ENCODE assay signal across 8 cellular contexts in the genomic region with DNA sequence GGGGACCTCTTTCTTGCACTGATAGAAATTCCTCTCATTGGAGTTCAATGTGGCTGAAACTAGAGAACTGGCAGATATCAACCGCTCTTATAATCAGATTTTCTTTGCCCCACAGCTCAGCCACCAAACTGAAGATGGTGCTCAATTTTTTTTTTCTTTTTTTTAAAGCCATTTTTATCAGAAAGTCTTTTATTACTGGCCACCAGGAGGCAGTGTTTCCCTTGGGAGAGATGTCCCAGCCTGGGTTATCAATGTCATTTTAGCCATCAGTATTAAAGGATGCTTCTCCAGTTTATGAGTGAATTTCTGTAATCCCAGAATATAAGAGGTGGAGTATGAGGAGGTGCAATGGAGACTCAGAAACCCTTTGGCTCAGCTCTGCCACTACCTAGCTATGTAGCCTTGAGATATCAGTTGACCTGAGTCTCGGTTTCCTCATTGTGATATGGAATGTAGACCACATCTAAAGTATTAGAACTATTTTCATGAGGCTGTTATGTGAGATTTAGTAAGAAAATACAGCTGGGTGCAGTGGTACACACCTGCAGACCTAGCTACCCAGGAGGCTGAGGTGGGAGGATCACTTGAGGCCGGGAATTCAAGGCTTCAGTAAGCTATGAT. TPM values are rescaled to one million over a fixed set of nuclear protein-coding genes. Genes with fewer than 3 reads are reported as not detected.
DNase-seq lines count a peak whose midpoint lies in the region; ATAC-seq, FAIRE-seq and TF ChIP-seq lines count a peak whose summit lies in the region.

No MANE protein-coding gene starts in this region.

- no peaks in the 10 kb centered on the region for H3K27me3 ChIP-seq in CD4-positive, CD25-positive, alpha-beta regulatory T cell (ENCODE audit: control insufficient read depth, insufficient read depth, low read length)
- H3K27me3 ChIP-seq in OCI-LY3 (ENCODE audit: low read depth, low read length) = no peaks in the 10 kb centered on the region
- no peaks in the 10 kb centered on the region; a peak in 1 of 5 replicates for H3K27me3 ChIP-seq in HepG2 (ENCODE audit: control insufficient read depth in 1 of 2, insufficient read depth in 2 of 2, low read length in 2 of 2)

- no peak for TF ChIP-seq EP300 in HepG2 (IDR thresholded peaks at IDR 0.05; ENCODE audit: low read depth in 2 of 2, low read length in 2 of 2)
- no peak for TF ChIP-seq EP300 in HepG2 (CRISPR knock-in tag; IDR thresholded peaks at IDR 0.05; ENCODE audit: borderline replicate concordance)

- H3K9me3 ChIP-seq in CD4-positive, CD25-positive, alpha-beta regulatory T cell (ENCODE audit: control insufficient read depth in 2 of 2, low read length in 2 of 2) = no peaks in the 10 kb centered on the region
- no peaks in the 10 kb centered on the region for H3K9me3 ChIP-seq in OCI-LY3 (ENCODE audit: insufficient read depth, low read length)
- H3K9me3 ChIP-seq in HepG2 (ENCODE audit: low read length) = no peaks in the 10 kb centered on the region

- H3K9me3 Mint-ChIP-seq in CD4-positive, CD25-positive, alpha-beta regulatory T cell = no peaks in the 10 kb centered on the region

- FAIRE-seq in GM19239 (lab: Jason Lieb, UNC) = peak; percentile 95
- FAIRE-seq in HepG2 (lab: Jason Lieb, UNC) = no peak

- in situ Hi-C loops in HepG2 (cut with HindIII; ENCODE audit: extremely low pct_ligation_motif_present, low pct_unique_long_range_greater_than_20kb) = loop anchor here (5.0 to 10.0 kb wide), 2 partner anchors 50 to 117 kb away; a partner anchor contains a TSS

- TF ChIP-seq RAD21 in HepG2 (CRISPR knock-in tag; IDR thresholded peaks at IDR 0.05) = 0 out of 2 replicates have a peak, but pooled peaks have one; percentile 39

- TF ChIP-seq CTCF in OCI-LY3 (IDR thresholded peaks at IDR 0.05; ENCODE audit: low read depth, low read length) = peak; percentile 88
- peak; percentile 62 for TF ChIP-seq CTCF in HepG2 (CRISPR knock-in tag; IDR thresholded peaks at IDR 0.05)

- POLR2A ChIA-PET in HepG2 (lab: Yijun Ruan, JAX) = no interaction called here

- H3K27ac ChIP-seq in CD4-positive, CD25-positive, alpha-beta regulatory T cell (ENCODE audit: insufficient read depth, low read length, poor library complexity, severe bottlenecking) = no peak overlapping the region
- H3K27ac ChIP-seq in OCI-LY3 (ENCODE audit: low read length) = no peak overlapping the region
- H3K27ac ChIP-seq in HepG2 (ENCODE audit: extremely low read length, insufficient read depth, low read length) = no peak overlapping the region

- CTCF ChIA-PET in HepG2 (lab: Yijun Ruan, JAX; ENCODE audit: low intra/inter-chr PET ratio, low total read pairs) = interaction anchor here (0.8 to 1.9 kb wide), 4 partner anchors 50 to 119 kb away, joined by 3 to 18 read pairs (median 6); a partner anchor contains a TSS

- H3K4me3 ChIP-seq in CD4-positive, CD25-positive, alpha-beta regulatory T cell (ENCODE audit: low read depth, low read length) = no peak overlapping the region
- H3K4me3 ChIP-seq in OCI-LY3 (ENCODE audit: low read length) = no peak overlapping the region
- no peak overlapping the region for H3K4me3 ChIP-seq in HepG2 (replicated peaks in 1 of 3; ENCODE audit: insufficient read depth in 1 of 3, low read depth in 2 of 3, low read length in 3 of 3)

- no peak for TF ChIP-seq POLR2A in HepG2 (IDR thresholded peaks at IDR 0.05; ENCODE audit: insufficient read depth in 1 of 2, low read depth in 2 of 2, low read length in 2 of 2)

- H3K4me2 ChIP-seq in OCI-LY3 (ENCODE audit: low read length) (no peak overlapping the region), HepG2 (ENCODE audit: low read depth, low read length) (no peak overlapping the region)

- H2AFZ ChIP-seq in OCI-LY3 (ENCODE audit: low read depth, low read length) = no peak overlapping the region
- H2AFZ ChIP-seq in HepG2 (ENCODE audit: low read length) = no peak overlapping the region

- H3K4me3 Mint-ChIP-seq in CD4-positive, CD25-positive, alpha-beta regulatory T cell = peak overlapping the region in 1 of 4 donors; percentile 54

- no peaks in the 10 kb centered on the region for H3K27me3 Mint-ChIP-seq in CD4-positive, CD25-positive, alpha-beta regulatory T cell

- H3K4me1 ChIP-seq in CD4-positive, CD25-positive, alpha-beta regulatory T cell (ENCODE audit: control insufficient read depth, insufficient read depth, low read length, poor library complexity, severe bottlenecking) = peaks cover 41% of the 10 kb centered on the region
- peaks cover 7% of the 10 kb centered on the region for H3K4me1 ChIP-seq in OCI-LY3 (ENCODE audit: low read length)
- no peaks in the 10 kb centered on the region for H3K4me1 ChIP-seq in HepG2 (ENCODE audit: insufficient read depth, low read length)

- peaks cover 10 to 70% (median 54%) of the 10 kb centered on the region in 4 donors for H3K4me1 Mint-ChIP-seq in CD4-positive, CD25-positive, alpha-beta regulatory T cell

- H3K79me2 ChIP-seq in OCI-LY3 (ENCODE audit: low read length) (no peaks in the 10 kb centered on the region), HepG2 (ENCODE audit: insufficient read depth, low read length) (no peaks in the 10 kb centered on the region)

- BruUV-seq in HepG2 (replicated peaks; lab: Mats Ljungman, UMichigan) = no TSS peak

- peak overlapping the region in 2 of 3 donors; percentile 76 for H3K27ac Mint-ChIP-seq in CD4-positive, CD25-positive, alpha-beta regulatory T cell

- no peak overlapping the region for H3K9ac ChIP-seq in OCI-LY3 (ENCODE audit: low read length)
- no peak overlapping the region for H3K9ac ChIP-seq in HepG2 (ENCODE audit: insufficient read depth, low read depth, low read length)

- H3K36me3 Mint-ChIP-seq in CD4-positive, CD25-positive, alpha-beta regulatory T cell = no peaks in the 10 kb centered on the region

- no peak for ATAC-seq in CD4-positive, CD25-positive, alpha-beta regulatory T cell (ENCODE audit: low read depth in 2 of 2)
- ATAC-seq in HepG2 = no peak
- no peak for ATAC-seq in GM18861 (IDR thresholded peaks at IDR 0.05; ENCODE audit: unreplicated experiment)
- no peak for ATAC-seq in GM21825 (IDR thresholded peaks at IDR 0.05; ENCODE audit: unreplicated experiment)

- WGBS in HepG2 (ENCODE audit: low lambda C conversion rate) = 45% methylated on average over 3 of the region's 3 CpGs

- intact Hi-C loops in HepG2 (cut with micrococcal nuclease; ENCODE audit: unreplicated experiment) = loop anchor here (1.0 to 2.0 kb wide), 2 partner anchors 50 to 116 kb away; a partner anchor contains a TSS

- DNase-seq in CD4-positive, CD25-positive, alpha-beta regulatory T cell = peak; percentile 20 to 72 (median 61)
- DNase-seq in GM19239 (ENCODE audit: insufficient read length, low spot score) (peak; percentile 21), amniotic epithelial cell (ENCODE audit: low read depth) (peak; percentile 62), HepG2 (ENCODE audit: low spot score) (peak; percentile 22), NCI-H128 (lab: John Stamatoyannopoulos, UW; ENCODE audit: unreplicated experiment) (no peak)

- no peaks in the 10 kb centered on the region for H4K20me1 ChIP-seq in OCI-LY3 (ENCODE audit: insufficient read depth, low read length)
- H4K20me1 ChIP-seq in HepG2 (ENCODE audit: insufficient read depth, low read length) = no peaks in the 10 kb centered on the region

- H3K36me3 ChIP-seq in CD4-positive, CD25-positive, alpha-beta regulatory T cell (ENCODE audit: control insufficient read depth, insufficient read depth, low read length) = no peaks in the 10 kb centered on the region
- H3K36me3 ChIP-seq in OCI-LY3 (replicated peaks; ENCODE audit: low read depth, low read length) = no peaks in the 10 kb centered on the region
- H3K36me3 ChIP-seq in HepG2 (replicated peaks in 1 of 2; ENCODE audit: control insufficient read depth in 1 of 2, insufficient read depth in 2 of 2, low read length in 2 of 2) = no peaks in the 10 kb centered on the region

RNA-seq across cellular contexts. Expression of a gene that starts 27.6 kb away (rescaled TPM):
- total RNA-seq in CD4-positive, CD25-positive, alpha-beta regulatory T cell = 0.47 TPM
- under 1 TPM; 0.26 to 0.63 (median 0.43) TPM for polyA plus RNA-seq in CD4-positive, CD25-positive, alpha-beta regulatory T cell
- total RNA-seq in HepG2 (2016; rRNA removed; fragmentation: Illumina TruSeq; extraction: Trizol) = 0.09 TPM in 1 of 2 replicates, not detected in the other
- not detected in 2 replicates for total RNA-seq in HepG2 (2016; cell fraction: cytosol; rRNA removed; fragmentation: Illumina TruSeq; extraction: Trizol; ENCODE audit: low read depth)
- total RNA-seq in HepG2 (2016; cell fraction: insoluble cytoplasmic fraction; rRNA removed; fragmentation: Illumina TruSeq; extraction: Trizol) = 0.11 TPM in 1 of 2 replicates, not detected in the other
- total RNA-seq in HepG2 (2016; cell fraction: membrane; rRNA removed; fragmentation: Illumina TruSeq; extraction: Trizol) = 0.10 TPM in 1 of 2 replicates, not detected in the other
- total RNA-seq in HepG2 (2016; cell fraction: nucleus; rRNA removed; fragmentation: Illumina TruSeq; extraction: Trizol) = 0.28 TPM in 1 of 2 replicates, not detected in the other
- not detected in 2 replicates for polyA plus RNA-seq in HepG2 (2011; rRNA removed)
- polyA plus RNA-seq in HepG2 (2011; cell fraction: cytosol; rRNA removed) = 0.04 TPM in 1 of 2 replicates, not detected in the other
- not detected in 2 replicates for polyA plus RNA-seq in HepG2 (2011; cell fraction: nucleus; rRNA removed)
- not detected in 2 replicates for polyA plus RNA-seq in HepG2 (2012)
- not detected in 2 replicates for polyA plus RNA-seq in HepG2 (2016; cell fraction: cytosol; fragmentation: Illumina TruSeq; extraction: Trizol; ENCODE audit: low read depth)
- not detected in 2 replicates for polyA plus RNA-seq in HepG2 (2016; cell fraction: insoluble cytoplasmic fraction; fragmentation: Illumina TruSeq; extraction: Trizol; ENCODE audit: low read depth)
- 0.07 TPM in 2 replicates for polyA plus RNA-seq in HepG2 (2016; cell fraction: membrane; fragmentation: Illumina TruSeq; extraction: Trizol; ENCODE audit: low read depth)
- polyA plus RNA-seq in HepG2 (2016; cell fraction: nucleus; fragmentation: Illumina TruSeq; extraction: Trizol; ENCODE audit: insufficient read depth, low read depth) = 0.19 TPM in 1 of 2 replicates, not detected in the other
- not detected in 2 replicates for polyA minus RNA-seq in HepG2 (2011; rRNA and poly(A)+ RNA removed; ENCODE audit: low replicate concordance)
- polyA minus RNA-seq in HepG2 (2011; cell fraction: cytosol; rRNA and poly(A)+ RNA removed) = not detected in 2 replicates
- not detected in 2 replicates for polyA minus RNA-seq in HepG2 (2011; cell fraction: nucleus; rRNA and poly(A)+ RNA removed)

RNA-seq across cellular contexts. Expression of a gene that starts 39.1 kb away (rescaled TPM):
- 105 TPM for total RNA-seq in CD4-positive, CD25-positive, alpha-beta regulatory T cell
- polyA plus RNA-seq in CD4-positive, CD25-positive, alpha-beta regulatory T cell = 100 to 1,000 TPM; 124 to 147 (median 131) TPM
- total RNA-seq in HepG2 (2016; rRNA removed; fragmentation: Illumina TruSeq; extraction: Trizol) = not detected in 2 replicates
- total RNA-seq in HepG2 (2016; cell fraction: cytosol; rRNA removed; fragmentation: Illumina TruSeq; extraction: Trizol; ENCODE audit: low read depth) = not detected in 2 replicates
- not detected in 2 replicates for total RNA-seq in HepG2 (2016; cell fraction: insoluble cytoplasmic fraction; rRNA removed; fragmentation: Illumina TruSeq; extraction: Trizol)
- total RNA-seq in HepG2 (2016; cell fraction: membrane; rRNA removed; fragmentation: Illumina TruSeq; extraction: Trizol) = not detected in 2 replicates
- total RNA-seq in HepG2 (2016; cell fraction: nucleus; rRNA removed; fragmentation: Illumina TruSeq; extraction: Trizol) = not detected in 2 replicates
- polyA plus RNA-seq in HepG2 (2011; rRNA removed) = not detected in 2 replicates
- polyA plus RNA-seq in HepG2 (2011; cell fraction: cytosol; rRNA removed) = not detected in 2 replicates
- polyA plus RNA-seq in HepG2 (2011; cell fraction: nucleus; rRNA removed) = not detected in 2 replicates
- not detected in 2 replicates for polyA plus RNA-seq in HepG2 (2012)
- not detected in 2 replicates for polyA plus RNA-seq in HepG2 (2016; cell fraction: cytosol; fragmentation: Illumina TruSeq; extraction: Trizol; ENCODE audit: low read depth)
- not detected in 2 replicates for polyA plus RNA-seq in HepG2 (2016; cell fraction: insoluble cytoplasmic fraction; fragmentation: Illumina TruSeq; extraction: Trizol; ENCODE audit: low read depth)
- not detected in 2 replicates for polyA plus RNA-seq in HepG2 (2016; cell fraction: membrane; fragmentation: Illumina TruSeq; extraction: Trizol; ENCODE audit: low read depth)
- not detected in 2 replicates for polyA plus RNA-seq in HepG2 (2016; cell fraction: nucleus; fragmentation: Illumina TruSeq; extraction: Trizol; ENCODE audit: insufficient read depth, low read depth)
- polyA minus RNA-seq in HepG2 (2011; rRNA and poly(A)+ RNA removed; ENCODE audit: low replicate concordance) = 0.07 TPM in 1 of 2 replicates, not detected in the other
- not detected in 2 replicates for polyA minus RNA-seq in HepG2 (2011; cell fraction: cytosol; rRNA and poly(A)+ RNA removed)
- polyA minus RNA-seq in HepG2 (2011; cell fraction: nucleus; rRNA and poly(A)+ RNA removed) = not detected in 2 replicates

RNA-seq across cellular contexts. Expression of a gene that starts 49.9 kb away (rescaled TPM):
- not detected for total RNA-seq in CD4-positive, CD25-positive, alpha-beta regulatory T cell
- not detected for polyA plus RNA-seq in CD4-positive, CD25-positive, alpha-beta regulatory T cell
- not detected in 2 replicates for total RNA-seq in HepG2 (2016; rRNA removed; fragmentation: Illumina TruSeq; extraction: Trizol)
- not detected in 2 replicates for total RNA-seq in HepG2 (2016; cell fraction: cytosol; rRNA removed; fragmentation: Illumina TruSeq; extraction: Trizol; ENCODE audit: low read depth)
- total RNA-seq in HepG2 (2016; cell fraction: insoluble cytoplasmic fraction; rRNA removed; fragmentation: Illumina TruSeq; extraction: Trizol) = not detected in 2 replicates
- not detected in 2 replicates for total RNA-seq in HepG2 (2016; cell fraction: membrane; rRNA removed; fragmentation: Illumina TruSeq; extraction: Trizol)
- total RNA-seq in HepG2 (2016; cell fraction: nucleus; rRNA removed; fragmentation: Illumina TruSeq; extraction: Trizol) = not detected in 2 replicates
- polyA plus RNA-seq in HepG2 (2011; rRNA removed) = not detected in 2 replicates
- polyA plus RNA-seq in HepG2 (2011; cell fraction: cytosol; rRNA removed) = not detected in 2 replicates
- polyA plus RNA-seq in HepG2 (2011; cell fraction: nucleus; rRNA removed) = not detected in 2 replicates
- not detected in 2 replicates for polyA plus RNA-seq in HepG2 (2012)
- polyA plus RNA-seq in HepG2 (2016; cell fraction: cytosol; fragmentation: Illumina TruSeq; extraction: Trizol; ENCODE audit: low read depth) = not detected in 2 replicates
- not detected in 2 replicates for polyA plus RNA-seq in HepG2 (2016; cell fraction: insoluble cytoplasmic fraction; fragmentation: Illumina TruSeq; extraction: Trizol; ENCODE audit: low read depth)
- polyA plus RNA-seq in HepG2 (2016; cell fraction: membrane; fragmentation: Illumina TruSeq; extraction: Trizol; ENCODE audit: low read depth) = not detected in 2 replicates
- not detected in 2 replicates for polyA plus RNA-seq in HepG2 (2016; cell fraction: nucleus; fragmentation: Illumina TruSeq; extraction: Trizol; ENCODE audit: insufficient read depth, low read depth)
- not detected in 2 replicates for polyA minus RNA-seq in HepG2 (2011; rRNA and poly(A)+ RNA removed; ENCODE audit: low replicate concordance)
- not detected in 2 replicates for polyA minus RNA-seq in HepG2 (2011; cell fraction: cytosol; rRNA and poly(A)+ RNA removed)
- not detected in 2 replicates for polyA minus RNA-seq in HepG2 (2011; cell fraction: nucleus; rRNA and poly(A)+ RNA removed)

Comparison
In these comparisons a context has a peak if more than half of its experiments do, and no peak if none do; other contexts are left out.
1. RNA of a gene that starts 39.1 kb away (total RNA-seq): 105 TPM in CD4-positive, CD25-positive, alpha-beta regulatory T cell (single experiment); not detected in HepG2; every median in the first group is over 100 times any median in the second.